ENCODE assay signal across 16 cellular contexts in the genomic region with DNA sequence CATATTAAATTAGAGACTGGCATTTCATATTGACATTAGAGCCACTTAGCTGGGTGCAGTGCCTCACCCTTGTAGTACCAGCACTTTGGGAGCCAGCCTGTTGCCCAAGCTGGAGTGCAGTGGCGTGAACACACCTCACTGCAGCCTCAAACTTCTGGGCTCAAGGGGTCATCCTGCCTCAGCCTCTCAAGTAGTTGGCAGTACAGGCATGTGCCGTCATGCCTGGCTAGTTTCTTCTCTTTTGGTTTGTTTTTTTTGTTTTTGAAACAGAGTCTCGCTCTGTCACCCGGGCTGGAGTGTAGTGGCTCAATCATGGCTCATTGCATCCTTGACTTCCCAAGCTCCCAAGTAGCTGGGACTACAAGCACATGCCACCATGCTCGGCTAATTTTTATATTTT. TPM values are rescaled to one million over a fixed set of nuclear protein-coding genes. Genes with fewer than 3 reads are reported as not detected.
DNase-seq lines count a peak whose midpoint lies in the region; ATAC-seq and TF ChIP-seq lines count a peak whose summit lies in the region.
"Had no signal": no experiment of that assay in that cellular context is flagged by ENCODE, and none has a peak within 500 bp of the region (broad histone marks: within the 10 kb centered on the region; RNA-seq: fewer than 3 reads in every experiment).

No MANE protein-coding gene starts in this region.

- no peak overlapping the region for H3K27ac Mint-ChIP-seq in nephron progenitor cell
- no peak overlapping the region for H3K27ac Mint-ChIP-seq in T-cell

- H3K4me1 Mint-ChIP-seq in nephron progenitor cell (peaks cover 31% of the 10 kb centered on the region), T-cell (no peaks in the 10 kb centered on the region)
- H3K4me1 Mint-ChIP-seq: CD4-positive, alpha-beta memory T cell had no signal

- H3K27me3 ChIP-seq in OCI-LY3 (ENCODE audit: low read depth, low read length): no peaks in the 10 kb centered on the region

- H3K9me3 ChIP-seq in OCI-LY3 (ENCODE audit: insufficient read depth, low read length): no peaks in the 10 kb centered on the region
- H3K9me3 ChIP-seq: MG63 had no signal

- DNase-seq in COLO668 (lab: John Stamatoyannopoulos, UW; ENCODE audit: unreplicated experiment) (peak; percentile 3), GM12865 (ENCODE audit: low read depth) (peak; percentile 20), nephron progenitor cell (peak; percentile 28), T-cell (no peak), medulla oblongata (ENCODE audit: extremely low spot score) (no peak), NCI-H524 (lab: John Stamatoyannopoulos, UW) (no peak)
- DNase-seq: CD4-positive, alpha-beta memory T cell; DMS 273 treated with DMSO at 0.1 percent for 48 hours; MG63; NCI-H1105; NCI-H1694 treated with DMSO at 0.1 percent for 48 hours; NCI-H2171 treated with DMSO at 0.1 percent for 48 hours; NCI-H526 treated with DMSO at 0.1 percent for 48 hours; PC-9 had no signal

- POLR2A ChIA-PET in T-cell (lab: Charles Lee): no interaction called here

- CTCF ChIA-PET in T-cell (lab: Charles Lee): no interaction called here

- H3K9ac ChIP-seq in OCI-LY3 (ENCODE audit: low read length): no peak overlapping the region

- peaks cover 6% of the 10 kb centered on the region for H3K27me3 Mint-ChIP-seq in nephron progenitor cell (ENCODE audit: low read depth, poor library complexity)
- H3K27me3 Mint-ChIP-seq in T-cell: peaks cover 33 to 37% of the 10 kb centered on the region in 2 donors

- H3K36me3 Mint-ChIP-seq in nephron progenitor cell (ENCODE audit: low read depth) (no peaks in the 10 kb centered on the region), T-cell (no peaks in the 10 kb centered on the region)
- H3K36me3 Mint-ChIP-seq: CD4-positive, alpha-beta memory T cell had no signal

- no peak overlapping the region for H3K4me3 ChIP-seq in GM12865 (ENCODE audit: low read depth, low read length)
- 0 out of 2 replicates have a peak overlapping the region, but pooled peaks have one; percentile 24 for H3K4me3 ChIP-seq in OCI-LY3 (ENCODE audit: low read length)
- H3K4me3 ChIP-seq: MG63, PC-9 had no signal

- TF ChIP-seq CTCF in GM12865 (IDR thresholded peaks at IDR 0.05; ENCODE audit: insufficient read depth, low read depth, low read length, missing control alignments) (no peak), OCI-LY3 (IDR thresholded peaks at IDR 0.05; ENCODE audit: low read depth, low read length) (no peak), nephron progenitor cell (IDR thresholded peaks at IDR 0.05) (no peak)

- H3K9me3 Mint-ChIP-seq in nephron progenitor cell (no peaks in the 10 kb centered on the region), T-cell (no peaks in the 10 kb centered on the region)
- H3K9me3 Mint-ChIP-seq: CD4-positive, alpha-beta memory T cell had no signal

- H3K79me2 ChIP-seq in OCI-LY3 (ENCODE audit: low read length): peaks cover 47% of the 10 kb centered on the region

- H3K27ac ChIP-seq in OCI-LY3 (ENCODE audit: low read length): no peak overlapping the region
- H3K27ac ChIP-seq: PC-9 had no signal

- H2AFZ ChIP-seq in OCI-LY3 (ENCODE audit: low read depth, low read length): no peak overlapping the region
- H2AFZ ChIP-seq: PC-9 had no signal

- H3K4me3 Mint-ChIP-seq in nephron progenitor cell (no peak overlapping the region), T-cell (no peak overlapping the region)
- H3K4me3 Mint-ChIP-seq: CD4-positive, alpha-beta memory T cell had no signal

- H4K20me1 ChIP-seq in OCI-LY3 (ENCODE audit: insufficient read depth, low read length): peaks cover 28% of the 10 kb centered on the region

- peaks cover 13% of the 10 kb centered on the region for H3K36me3 ChIP-seq in OCI-LY3 (replicated peaks; ENCODE audit: low read depth, low read length)
- H3K36me3 ChIP-seq: MG63 had no signal

- H3K4me2 ChIP-seq in OCI-LY3 (ENCODE audit: low read length): peak overlapping the region; percentile 53
- H3K4me2 ChIP-seq: PC-9 had no signal

- peaks cover 35% of the 10 kb centered on the region for H3K4me1 ChIP-seq in OCI-LY3 (ENCODE audit: low read length)

- ATAC-seq in T-cell (replicated peaks in 1 of 4): no peak
- ATAC-seq in HG02623 (IDR thresholded peaks at IDR 0.05; ENCODE audit: unreplicated experiment): no peak

RNA-seq across cellular contexts. Expression of a gene that starts 8.7 kb away (rescaled TPM):
- under 1 TPM in 1 of 5 donors, not detected in 4; 0.03 TPM for total RNA-seq in T-cell
- total RNA-seq: CD4-positive, alpha-beta memory T cell had no signal

Comparison
In these comparisons a context has a peak if more than half of its experiments do, and no peak if none do; other contexts are left out.
1. DNase-seq: peak in COLO668 (single experiment), GM12865 (single experiment) and nephron progenitor cell (single experiment); none in T-cell (0 of 34), medulla oblongata (single experiment) and NCI-H524 (0 of 2).